Comparison of ENCODE assay signal across 2 cellular contexts in the genomic region with DNA sequence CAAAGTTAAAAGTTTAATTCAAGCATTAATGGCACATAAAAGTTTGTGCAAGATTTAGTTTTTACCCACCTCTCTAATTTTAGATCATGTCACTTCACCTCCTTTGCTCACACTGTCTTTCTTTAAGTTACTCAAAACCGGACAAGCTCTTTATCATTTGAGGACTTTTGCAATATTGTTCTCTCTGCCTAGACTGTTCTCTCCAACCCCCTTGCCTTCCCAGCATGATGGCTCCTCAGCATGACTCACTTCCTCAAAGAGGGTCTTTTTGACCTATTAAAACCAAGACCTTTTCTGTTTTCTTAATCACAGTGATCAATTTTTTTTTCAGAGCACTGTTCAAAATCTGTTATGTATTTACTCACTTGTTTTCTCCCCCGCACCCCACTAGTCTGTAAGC.
TF ChIP-seq lines count a peak whose summit lies in the region.

No MANE protein-coding gene starts in this region.

TF ChIP-seq in IMR-90, 13 proteins besides CTCF, POLR2A, EP300 and RAD21:
- no peak for TF ChIP-seq CEBPB (IDR thresholded peaks at IDR 0.05; ENCODE audit: low read depth, low read length)

TF ChIP-seq in WTC11, 78 proteins besides CTCF, POLR2A, EP300 and RAD21:
- TF ChIP-seq, protein P1, sequence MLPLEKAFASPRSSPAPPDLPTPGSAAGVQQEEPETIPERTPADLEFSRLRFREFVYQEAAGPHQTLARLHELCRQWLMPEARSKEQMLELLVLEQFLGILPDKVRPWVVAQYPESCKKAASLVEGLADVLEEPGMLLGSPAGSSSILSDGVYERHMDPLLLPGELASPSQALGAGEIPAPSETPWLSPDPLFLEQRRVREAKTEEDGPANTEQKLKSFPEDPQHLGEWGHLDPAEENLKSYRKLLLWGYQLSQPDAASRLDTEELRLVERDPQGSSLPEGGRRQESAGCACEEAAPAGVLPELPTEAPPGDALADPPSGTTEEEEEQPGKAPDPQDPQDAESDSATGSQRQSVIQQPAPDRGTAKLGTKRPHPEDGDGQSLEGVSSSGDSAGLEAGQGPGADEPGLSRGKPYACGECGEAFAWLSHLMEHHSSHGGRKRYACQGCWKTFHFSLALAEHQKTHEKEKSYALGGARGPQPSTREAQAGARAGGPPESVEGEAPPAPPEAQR (CRISPR knock-in tag; IDR thresholded peaks at IDR 0.05): no peak
- TF ChIP-seq JUN (CRISPR knock-in tag; IDR thresholded peaks at IDR 0.05) (no peak), TEAD4 (CRISPR knock-in tag; IDR thresholded peaks at IDR 0.05) (no peak), SOX15 (CRISPR knock-in tag; IDR thresholded peaks at IDR 0.05) (no peak)
- TF ChIP-seq, protein P2, sequence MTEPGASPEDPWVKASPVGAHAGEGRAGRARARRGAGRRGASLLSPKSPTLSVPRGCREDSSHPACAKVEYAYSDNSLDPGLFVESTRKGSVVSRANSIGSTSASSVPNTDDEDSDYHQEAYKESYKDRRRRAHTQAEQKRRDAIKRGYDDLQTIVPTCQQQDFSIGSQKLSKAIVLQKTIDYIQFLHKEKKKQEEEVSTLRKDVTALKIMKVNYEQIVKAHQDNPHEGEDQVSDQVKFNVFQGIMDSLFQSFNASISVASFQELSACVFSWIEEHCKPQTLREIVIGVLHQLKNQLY (CRISPR knock-in tag; IDR thresholded peaks at IDR 0.05): no peak
- TF ChIP-seq, protein P3, sequence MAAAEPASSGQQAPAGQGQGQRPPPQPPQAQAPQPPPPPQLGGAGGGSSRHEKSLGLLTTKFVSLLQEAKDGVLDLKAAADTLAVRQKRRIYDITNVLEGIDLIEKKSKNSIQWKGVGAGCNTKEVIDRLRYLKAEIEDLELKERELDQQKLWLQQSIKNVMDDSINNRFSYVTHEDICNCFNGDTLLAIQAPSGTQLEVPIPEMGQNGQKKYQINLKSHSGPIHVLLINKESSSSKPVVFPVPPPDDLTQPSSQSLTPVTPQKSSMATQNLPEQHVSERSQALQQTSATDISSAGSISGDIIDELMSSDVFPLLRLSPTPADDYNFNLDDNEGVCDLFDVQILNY (CRISPR knock-in tag; IDR thresholded peaks at IDR 0.05): no peak
